Comparison of ENCODE assay signal across 7 cellular contexts in the genomic region with DNA sequence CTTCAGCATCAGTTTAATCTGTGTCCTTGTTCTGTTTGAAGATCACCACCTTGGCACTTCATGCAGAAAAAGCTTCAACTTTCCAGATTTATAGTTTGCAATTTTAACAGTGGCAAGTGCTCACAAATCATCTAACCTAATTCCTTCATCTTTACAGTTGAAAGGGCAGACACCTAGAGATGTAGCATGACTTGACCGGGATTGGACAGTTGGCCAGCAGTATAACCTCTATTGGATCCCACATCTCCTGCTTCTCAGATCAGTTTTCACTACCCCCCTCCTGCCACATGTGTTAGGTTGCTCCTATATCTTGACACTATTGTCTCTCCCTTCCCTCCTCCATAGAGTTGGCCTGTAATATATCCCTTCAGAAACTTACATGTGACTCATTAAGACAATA.
"Had no signal": no experiment of that assay in that cellular context is flagged by ENCODE, and none has a peak within 500 bp of the region (broad histone marks: within the 10 kb centered on the region; RNA-seq: fewer than 3 reads in every experiment).

No MANE protein-coding gene starts in this region.

- H3K27ac ChIP-seq: HL-60, KMS-11 had no signal

- H3K4me1 Mint-ChIP-seq: GM23338, H9, IgD-negative memory B cell had no signal

- H3K27ac Mint-ChIP-seq: GM23338, H9, HFFc6, IgD-negative memory B cell had no signal

- H3K27me3 Mint-ChIP-seq: IgD-negative memory B cell had no signal

- DNase-seq: H9, HFFc6, KBM-7 had no signal

- H3K4me3 ChIP-seq: GM23338 had no signal

- H3K36me3 Mint-ChIP-seq: IgD-negative memory B cell had no signal

- H3K4me3 Mint-ChIP-seq: GM23338, H9, HFFc6, IgD-negative memory B cell had no signal

- H3K9me3 Mint-ChIP-seq: HFFc6, IgD-negative memory B cell had no signal
